In the genomic region with DNA sequence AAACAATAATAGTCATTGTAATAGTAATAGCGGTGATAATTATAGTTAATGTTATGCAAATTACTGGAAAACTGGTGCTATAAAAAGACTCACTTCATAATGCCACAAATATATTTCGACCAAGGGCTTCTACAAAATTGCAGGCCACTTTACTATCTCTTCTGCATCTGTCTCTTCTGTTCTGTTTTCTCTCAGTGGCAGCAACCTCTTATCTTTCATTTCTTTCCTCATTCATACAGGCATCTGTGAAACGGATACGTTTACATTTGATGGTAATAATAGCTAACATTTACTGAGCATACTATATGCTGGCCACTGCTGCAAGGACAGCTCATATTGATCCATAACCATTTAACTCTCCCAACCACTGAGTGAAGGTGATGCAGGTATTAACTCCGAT, we compare ENCODE assay signal across 21 cellular contexts.
"Had no signal": no experiment of that assay in that cellular context is flagged by ENCODE, and none has a peak within 500 bp of the region (broad histone marks: within the 10 kb centered on the region; RNA-seq: fewer than 3 reads in every experiment).

No MANE protein-coding gene starts in this region.

- H3K36me3 ChIP-seq: left lung, lower lobe of right lung, ovary, right atrium auricular region, right lobe of liver, tibial nerve, uterus had no signal

- H3K27ac ChIP-seq: left lung, lower lobe of right lung, ovary, right atrium auricular region, right lobe of liver, tibial nerve, uterus had no signal

- H3K4me2 ChIP-seq: smooth muscle cell had no signal

- H3K4me3 ChIP-seq: left lung, lower lobe of right lung, ovary, right atrium auricular region, right lobe of liver, smooth muscle cell, tibial nerve, uterus had no signal

- H3K4me1 ChIP-seq: left lung, lower lobe of right lung, right atrium auricular region, right lobe of liver, tibial nerve, uterus had no signal

- H3K27me3 ChIP-seq: left lung, ovary, right atrium auricular region, right lobe of liver, tibial nerve, uterus had no signal

- DNase-seq: immature natural killer cell; kidney; left colon; left lung; lower lobe of right lung; mammary epithelial cell; mesenchymal stem cell; naive thymus-derived CD8-positive, alpha-beta T cell; ovary; right lobe of liver; stimulated activated CD4-positive, alpha-beta T cell treated with anti-CD3 and anti-CD28 coated beads, Interleukin-1b, Interleukin-23, amount 100 ng/mL, for 48 hours; stimulated activated CD4-positive, alpha-beta T cell treated with anti-CD3 and anti-CD28 coated beads, Interleukin-2, amount 100 ng/mL, for 48 hours; stimulated activated CD4-positive, alpha-beta T cell treated with anti-CD3 and anti-CD28 coated beads, Interleukin-4, amount 100 ng/mL, for 4 hours; stimulated activated CD8-positive, alpha-beta memory T cell treated with anti-CD3 and anti-CD28 coated beads, Interleukin-4, amount 100 ng/mL, for 48 hours; stimulated activated naive CD4-positive, alpha-beta T cell treated with Interleukin-2 at 50 U/mL for 16 hours; stimulated activated naive CD8-positive, alpha-beta T cell treated with anti-CD3 and anti-CD28 coated beads, Interleukin-15, amount 100 ng/mL, for 72 hours; substantia nigra; uterus had no signal

- H3K9me3 ChIP-seq: left lung, lower lobe of right lung, ovary, right atrium auricular region, right lobe of liver, tibial nerve, uterus had no signal
